Comparison of ENCODE assay signal across 3 cellular contexts in the genomic region with DNA sequence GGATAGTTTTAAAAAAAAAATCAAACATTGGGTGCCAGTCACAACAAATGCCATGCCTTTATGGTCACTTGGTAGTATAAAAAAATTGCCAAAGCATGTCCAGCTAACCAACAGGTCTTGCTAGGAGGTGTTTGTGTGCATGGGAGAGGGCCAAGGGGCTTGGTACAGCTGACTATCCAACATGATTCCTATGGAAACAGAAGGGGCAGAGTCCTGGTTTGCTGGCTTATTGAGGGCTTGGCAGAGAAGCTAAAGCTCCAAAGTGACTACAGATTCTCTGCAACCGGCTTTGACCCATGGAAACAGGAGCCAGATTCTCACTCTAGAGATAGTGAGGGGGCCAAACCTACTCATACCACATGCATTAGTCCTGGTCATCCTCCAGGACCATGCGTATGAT. TPM values are rescaled to one million over a fixed set of nuclear protein-coding genes. Genes with fewer than 3 reads are reported as not detected.
"Had no signal": no experiment of that assay in that cellular context is flagged by ENCODE, and none has a peak within 500 bp of the region (broad histone marks: within the 10 kb centered on the region; RNA-seq: fewer than 3 reads in every experiment).

No MANE protein-coding gene starts in this region.

RNA-seq across cellular contexts. Expression of gene SLC39A5, which starts 42.6 kb away (rescaled TPM):
- total RNA-seq: ascending aorta, cardiac septum, SJSA1 had no signal
